Comparison of ENCODE assay signal across 11 cellular contexts in the genomic region with DNA sequence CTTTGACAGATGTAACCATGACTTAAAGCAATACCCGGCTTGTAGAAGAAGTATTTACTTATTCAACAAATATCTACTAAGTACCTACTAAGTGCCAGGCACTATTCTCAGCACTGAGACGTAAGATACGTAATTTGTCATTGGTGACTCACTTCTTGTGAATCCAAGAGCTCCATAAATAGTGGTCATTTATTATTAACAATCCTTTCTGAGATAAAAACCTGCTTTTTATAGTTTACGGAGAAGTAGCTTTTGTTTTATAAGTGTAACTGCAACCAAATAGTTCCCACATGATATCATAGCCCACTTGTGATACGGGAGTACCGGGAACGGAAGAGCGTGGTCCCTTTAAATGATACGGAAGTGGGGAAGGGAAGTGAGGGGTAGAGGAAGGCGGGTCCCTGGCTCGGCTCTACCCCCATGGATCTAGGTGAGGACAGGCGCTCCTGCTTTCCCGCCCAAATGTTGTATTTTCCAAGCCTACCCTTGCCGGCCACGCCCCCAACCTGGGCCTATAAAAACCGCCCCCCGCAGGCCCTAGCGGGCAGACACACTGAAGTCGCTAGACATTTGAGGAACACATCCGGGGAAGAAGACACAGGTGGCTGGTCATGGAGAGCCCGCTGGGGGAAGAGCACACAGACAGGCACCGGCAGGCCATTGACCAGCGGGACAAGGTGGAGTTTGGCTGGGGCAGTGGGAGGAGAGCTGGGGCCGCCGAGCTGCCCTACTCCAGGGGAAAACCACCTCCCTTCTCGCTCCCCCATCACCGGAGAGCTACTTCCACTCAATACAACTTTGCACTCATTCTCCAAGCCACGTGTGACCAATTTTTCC. TPM values are rescaled to one million over a fixed set of nuclear protein-coding genes. Genes with fewer than 3 reads are reported as not detected.
DNase-seq lines count a peak whose midpoint lies in the region; ATAC-seq and TF ChIP-seq lines count a peak whose summit lies in the region.
"Had no signal": no experiment of that assay in that cellular context is flagged by ENCODE, and none has a peak within 500 bp of the region (broad histone marks: within the 10 kb centered on the region; RNA-seq: fewer than 3 reads in every experiment).

Gene SAMMSON, plus strand, starts transcription at position 543 of the 837 bp plus-strand sequence.

- TF ChIP-seq CTCF in smooth muscle cell (IDR thresholded peaks at IDR 0.05; ENCODE audit: borderline replicate concordance, insufficient read depth, poor library complexity, severe bottlenecking) (no peak), GM13977 (IDR thresholded peaks at IDR 0.05; ENCODE audit: extremely low read depth, insufficient read depth, missing control alignments) (no peak)

- peak; percentile 51 for ATAC-seq in SK-N-SH treated with all-trans-retinoic acid at 6 μM for 48 hours
- no peak for ATAC-seq in HG02610 (IDR thresholded peaks at IDR 0.05; ENCODE audit: unreplicated experiment)
- no peak for ATAC-seq in HG03159 (IDR thresholded peaks at IDR 0.05; ENCODE audit: unreplicated experiment)
- ATAC-seq: activated T-cell treated with anti-CD3 and anti-CD28 coated beads, Interleukin-2, amount 50 U/mL, for 72 hours had no signal

- H4K20me1 ChIP-seq in smooth muscle cell (ENCODE audit: low read depth) = no peaks in the 10 kb centered on the region

- no peak within 1 kb of the TSS for H3K9ac ChIP-seq in smooth muscle cell (ENCODE audit: low read depth)

- H3K27ac Mint-ChIP-seq in CD8-positive, alpha-beta memory T cell = no peak within 1 kb of the TSS
- H3K27ac Mint-ChIP-seq: activated T-cell treated with anti-CD3 and anti-CD28 coated beads, Interleukin-2, amount 50 U/mL, for 72 hours had no signal

- H3K36me3 ChIP-seq in smooth muscle cell (ENCODE audit: low read depth) = no peaks in the 10 kb centered on the region
- H3K36me3 ChIP-seq in CD8-positive, alpha-beta memory T cell (ENCODE audit: insufficient read depth, low read length) = no peaks in the 10 kb centered on the region

- no peaks in the 10 kb centered on the region for H3K79me2 ChIP-seq in smooth muscle cell (ENCODE audit: low read depth)

- peaks cover 5% of the 10 kb centered on the region for H3K4me1 ChIP-seq in smooth muscle cell (ENCODE audit: low read depth)
- H3K4me1 ChIP-seq in CD8-positive, alpha-beta memory T cell (ENCODE audit: insufficient read depth, low read length) = no peaks in the 10 kb centered on the region

- H3K27ac ChIP-seq in smooth muscle cell (ENCODE audit: low read depth) = no peak within 1 kb of the TSS
- H3K27ac ChIP-seq in CD8-positive, alpha-beta memory T cell (ENCODE audit: low read depth, low read length) = no peak within 1 kb of the TSS

- peak within 1 kb of the TSS; percentile 16 for H2AFZ ChIP-seq in smooth muscle cell (ENCODE audit: low read depth)

- H3K4me2 ChIP-seq in smooth muscle cell = peak within 1 kb of the TSS; percentile 7

- POLR2A ChIA-PET in CD8-positive, alpha-beta memory T cell (lab: Charles Lee) = no interaction called here

- H3K4me3 Mint-ChIP-seq in CD8-positive, alpha-beta memory T cell = no peak within 1 kb of the TSS
- H3K4me3 Mint-ChIP-seq: activated T-cell treated with anti-CD3 and anti-CD28 coated beads, Interleukin-2, amount 50 U/mL, for 72 hours had no signal

- H3F3A ChIP-seq in smooth muscle cell (ENCODE audit: low read depth) = no peaks in the 10 kb centered on the region

- CTCF ChIA-PET in CD8-positive, alpha-beta memory T cell (lab: Charles Lee) = no interaction called here

- no peaks in the 10 kb centered on the region for H3K9me3 ChIP-seq in smooth muscle cell (replicated peaks; ENCODE audit: low read depth)
- no peaks in the 10 kb centered on the region for H3K9me3 ChIP-seq in CD8-positive, alpha-beta memory T cell (ENCODE audit: low read length)

- no peaks in the 10 kb centered on the region for H3K4me1 Mint-ChIP-seq in CD8-positive, alpha-beta memory T cell

- H3K4me3 ChIP-seq in smooth muscle cell = no peak within 1 kb of the TSS
- H3K4me3 ChIP-seq in CD8-positive, alpha-beta memory T cell (ENCODE audit: low read length) = no peak within 1 kb of the TSS

- H3K36me3 Mint-ChIP-seq in CD8-positive, alpha-beta memory T cell = no peaks in the 10 kb centered on the region

- no peaks in the 10 kb centered on the region for H3K27me3 ChIP-seq in smooth muscle cell (ENCODE audit: low read depth)
- no peaks in the 10 kb centered on the region for H3K27me3 ChIP-seq in CD8-positive, alpha-beta memory T cell (ENCODE audit: insufficient read depth, low read length, poor library complexity, severe bottlenecking)

- H3K27me3 Mint-ChIP-seq in CD8-positive, alpha-beta memory T cell = no peaks in the 10 kb centered on the region

- DNase-seq in HCEC 1CT = peak; percentile 23
- DNase-seq in globus pallidus (ENCODE audit: low spot score) = peak; percentile 79
- no peak for DNase-seq in smooth muscle cell (lab: John Stamatoyannopoulos, UW; ENCODE audit: unreplicated experiment)
- DNase-seq in CD8-positive, alpha-beta memory T cell = no peak
- no peak for DNase-seq in GM13977 (ENCODE audit: low spot score)
- DNase-seq: activated T-cell treated with anti-CD3 and anti-CD28 coated beads, Interleukin-2, amount 50 U/mL, for 72 hours; islet precursor cell; NCI-H524 treated with DMSO at 0.1 percent for 48 hours had no signal

- WGBS in smooth muscle cell (ENCODE audit: low lambda C conversion rate) = 81% methylated on average over 28 of the region's 28 CpGs

- in situ Hi-C loops in GM13977 (cut with MboI; ENCODE audit: low pct_unique_long_range_greater_than_20kb, low sequenced_read_pairs, unreplicated experiment) = no loop called here

- H3K9me3 Mint-ChIP-seq in CD8-positive, alpha-beta memory T cell = peaks cover 0 to 4% (median 2%) of the 10 kb centered on the region in 5 donors

TF ChIP-seq in SK-N-SH treated with all-trans-retinoic acid at 6 μM for 48 hours, 23 proteins besides CTCF, POLR2A, EP300 and RAD21:
- peak; percentile 84 for TF ChIP-seq ISL1 (CRISPR knock-in tag; IDR thresholded peaks at IDR 0.05)
- TF ChIP-seq, protein P1, sequence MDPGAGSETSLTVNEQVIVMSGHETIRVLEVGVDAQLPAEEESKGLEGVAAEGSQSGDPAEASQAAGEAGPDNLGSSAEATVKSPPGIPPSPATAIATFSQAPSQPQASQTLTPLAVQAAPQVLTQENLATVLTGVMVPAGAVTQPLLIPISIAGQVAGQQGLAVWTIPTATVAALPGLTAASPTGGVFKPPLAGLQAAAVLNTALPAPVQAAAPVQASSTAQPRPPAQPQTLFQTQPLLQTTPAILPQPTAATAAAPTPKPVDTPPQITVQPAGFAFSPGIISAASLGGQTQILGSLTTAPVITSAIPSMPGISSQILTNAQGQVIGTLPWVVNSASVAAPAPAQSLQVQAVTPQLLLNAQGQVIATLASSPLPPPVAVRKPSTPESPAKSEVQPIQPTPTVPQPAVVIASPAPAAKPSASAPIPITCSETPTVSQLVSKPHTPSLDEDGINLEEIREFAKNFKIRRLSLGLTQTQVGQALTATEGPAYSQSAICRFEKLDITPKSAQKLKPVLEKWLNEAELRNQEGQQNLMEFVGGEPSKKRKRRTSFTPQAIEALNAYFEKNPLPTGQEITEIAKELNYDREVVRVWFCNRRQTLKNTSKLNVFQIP (CRISPR knock-in tag; IDR thresholded peaks at IDR 0.05; ENCODE audit: borderline replicate concordance, low read depth) = no peak
- TF ChIP-seq PATZ1 (CRISPR knock-in tag; IDR thresholded peaks at IDR 0.05; ENCODE audit: borderline replicate concordance) = peak; percentile 60; the same call in 1 of the 2 replicates

RNA-seq across cellular contexts. Expression of gene SAMMSON, which starts in this region (rescaled TPM):
- total RNA-seq in smooth muscle cell = not detected in 2 replicates
- polyA plus RNA-seq in smooth muscle cell = not detected in 2 replicates
- not detected for total RNA-seq in CD8-positive, alpha-beta memory T cell
- polyA plus RNA-seq in CD8-positive, alpha-beta memory T cell = not detected
- total RNA-seq: activated T-cell treated with anti-CD3 and anti-CD28 coated beads, Interleukin-2, amount 50 U/mL, for 72 hours had no signal

Comparison
In these comparisons a context has a peak if more than half of its experiments do, and no peak if none do; other contexts are left out.
1. DNase-seq: peak in HCEC 1CT (single experiment) and globus pallidus (single experiment); none in smooth muscle cell (single experiment), CD8-positive, alpha-beta memory T cell (0 of 5) and GM13977 (single experiment).